Comparison of ENCODE assay signal across 21 cellular contexts in the genomic region with DNA sequence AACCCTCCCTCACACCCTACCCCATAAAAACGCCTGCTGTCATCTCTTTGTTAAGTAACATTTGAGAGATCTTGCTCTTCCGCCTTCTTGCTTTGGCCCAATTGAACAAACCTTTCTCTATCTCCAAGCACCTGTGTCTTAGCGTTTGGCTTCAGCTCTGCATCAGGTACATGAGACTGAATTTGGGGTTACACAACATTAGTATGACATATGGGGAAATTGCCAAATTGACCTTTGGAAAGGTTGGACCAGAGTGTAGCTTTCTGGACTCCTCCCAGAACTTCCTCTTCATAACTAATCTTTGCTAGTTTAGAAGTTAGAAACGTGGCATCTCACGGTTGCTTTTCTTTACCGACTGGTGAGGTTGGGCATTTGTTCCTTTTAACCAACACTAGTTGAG.
"Had no signal": no experiment of that assay in that cellular context is flagged by ENCODE, and none has a peak within 500 bp of the region (broad histone marks: within the 10 kb centered on the region; RNA-seq: fewer than 3 reads in every experiment).

No MANE protein-coding gene starts in this region.

- H3K9me3 Mint-ChIP-seq: activated CD4-positive, alpha-beta T cell treated with anti-CD3 and anti-CD28 coated beads, Interleukin-2, amount 10 ng/mL, durations not matched to agents 7 days and 5 days; activated naive CD8-positive, alpha-beta T cell treated with anti-CD3 and anti-CD28 coated beads, Interleukin-2, amount 10 ng/mL, durations not matched to agents 7 days and 5 days; brain had no signal

- ATAC-seq: left colon; stimulated activated naive CD8-positive, alpha-beta T cell treated with anti-CD3 and anti-CD28 coated beads, Interleukin-15, amount 100 ng/mL, for 72 hours; T-helper 17 cell had no signal

- DNase-seq: activated CD4-positive, alpha-beta T cell treated with anti-CD3 and anti-CD28 coated beads, Interleukin-2, amount 10 ng/mL, durations not matched to agents 7 days and 5 days; activated CD4-positive, CD25-positive, alpha-beta regulatory T cell; activated CD8-positive, alpha-beta memory T cell treated with anti-CD3 and anti-CD28 coated beads for 24 hours; activated naive CD4-positive, alpha-beta T cell; activated naive CD8-positive, alpha-beta T cell treated with anti-CD3 and anti-CD28 coated beads, Interleukin-2, amount 10 ng/mL, durations not matched to agents 7 days and 5 days; central memory CD4-positive, alpha-beta T cell; colonic mucosa; left colon; mammary epithelial cell; naive B cell; nucleus accumbens; stimulated activated naive CD8-positive, alpha-beta T cell treated with anti-CD3 and anti-CD28 coated beads, Interleukin-15, amount 100 ng/mL, for 72 hours; T-helper 17 cell; testis had no signal

- H3K36me3 ChIP-seq: colonic mucosa, right atrium auricular region had no signal

- H3K27ac ChIP-seq: colonic mucosa, right atrium auricular region, skin epidermis, testis had no signal

- H3K27ac Mint-ChIP-seq: activated CD4-positive, alpha-beta T cell treated with anti-CD3 and anti-CD28 coated beads, Interleukin-2, amount 10 ng/mL, durations not matched to agents 7 days and 5 days; activated naive CD8-positive, alpha-beta T cell treated with anti-CD3 and anti-CD28 coated beads, Interleukin-2, amount 10 ng/mL, durations not matched to agents 7 days and 5 days; brain; progenitor cell of endocrine pancreas; stimulated activated naive CD8-positive, alpha-beta T cell treated with anti-CD3 and anti-CD28 coated beads, Interleukin-15, amount 100 ng/mL, for 72 hours; T-helper 17 cell had no signal

- H3K27me3 ChIP-seq: colonic mucosa, right atrium auricular region, testis had no signal

- H3K4me3 ChIP-seq: colonic mucosa, right atrium auricular region, skin epidermis had no signal

- H3K27me3 Mint-ChIP-seq: activated CD4-positive, alpha-beta T cell treated with anti-CD3 and anti-CD28 coated beads, Interleukin-2, amount 10 ng/mL, durations not matched to agents 7 days and 5 days; activated naive CD8-positive, alpha-beta T cell treated with anti-CD3 and anti-CD28 coated beads, Interleukin-2, amount 10 ng/mL, durations not matched to agents 7 days and 5 days; stimulated activated naive CD8-positive, alpha-beta T cell treated with anti-CD3 and anti-CD28 coated beads, Interleukin-15, amount 100 ng/mL, for 72 hours had no signal

- H3K4me3 Mint-ChIP-seq: activated CD4-positive, alpha-beta T cell treated with anti-CD3 and anti-CD28 coated beads, Interleukin-2, amount 10 ng/mL, durations not matched to agents 7 days and 5 days; activated naive CD8-positive, alpha-beta T cell treated with anti-CD3 and anti-CD28 coated beads, Interleukin-2, amount 10 ng/mL, durations not matched to agents 7 days and 5 days; stimulated activated naive CD8-positive, alpha-beta T cell treated with anti-CD3 and anti-CD28 coated beads, Interleukin-15, amount 100 ng/mL, for 72 hours; T-helper 17 cell had no signal

- H3K9me3 ChIP-seq: colonic mucosa, right atrium auricular region, testis had no signal

- H3K4me1 ChIP-seq: testis had no signal

- FAIRE-seq: endometrium, islet of Langerhans, TTC549 had no signal
